In genomic region chr2:172285010-172285621, GRCh38 we compare ENCODE assay signal across 10 cellular contexts.
DNase-seq lines count a peak whose midpoint lies in the region; ATAC-seq and TF ChIP-seq lines count a peak whose summit lies in the region.
"Had no signal": no experiment of that assay in that cellular context is flagged by ENCODE, and none has a peak within 500 bp of the region (broad histone marks: within the 10 kb centered on the region; RNA-seq: fewer than 3 reads in every experiment).

No MANE protein-coding gene starts in this region.

- ATAC-seq in HG02588 (IDR thresholded peaks at IDR 0.05; ENCODE audit: unreplicated experiment) (no peak), GM21526 (IDR thresholded peaks at IDR 0.05; ENCODE audit: low FRiP score, unreplicated experiment) (no peak), GM21515 (IDR thresholded peaks at IDR 0.05; ENCODE audit: unreplicated experiment) (no peak)
- ATAC-seq: K562 had no signal

- H3K27me3 Mint-ChIP-seq in progenitor cell of endocrine pancreas, result peaks cover 7% of the 10 kb centered on the region

- CTCF ChIA-PET in AG04449 (lab: Yijun Ruan, JAX), result interaction anchor here (1.0 to 7.9 kb wide), 4 partner anchors 40 to 178 kb away, joined by 3 to 66 read pairs (median 4); no protein-coding TSS in a partner anchor

- H3K27ac ChIP-seq in HUES64 (ENCODE audit: low read depth, low read length) (peak overlapping the region; percentile 23), WERI-Rb-1 (no peak overlapping the region)

- H3K36me3 ChIP-seq in HUES64 (ENCODE audit: insufficient read depth, low read length) (no peaks in the 10 kb centered on the region), WERI-Rb-1 (no peaks in the 10 kb centered on the region)

- H3K27ac Mint-ChIP-seq in progenitor cell of endocrine pancreas, result no peak overlapping the region

- peaks cover 2% of the 10 kb centered on the region for H3K4me1 Mint-ChIP-seq in progenitor cell of endocrine pancreas (ENCODE audit: low read depth)

- H3K4me3 Mint-ChIP-seq in progenitor cell of endocrine pancreas (ENCODE audit: low read depth), result no peak overlapping the region

- 50% methylated on average over 5 of the region's 5 CpGs for WGBS in HUES64

- no peak overlapping the region for H3K9ac ChIP-seq in HUES64 (ENCODE audit: low read depth, low read length)

- H3K9me3 ChIP-seq in HUES64 (ENCODE audit: insufficient read depth, low read depth, low read length) (no peaks in the 10 kb centered on the region), WERI-Rb-1 (ENCODE audit: severe bottlenecking) (no peaks in the 10 kb centered on the region)

- POLR2A ChIA-PET in AG04449 (lab: Yijun Ruan, JAX), result no interaction called here

- H3K9me3 Mint-ChIP-seq in progenitor cell of endocrine pancreas (ENCODE audit: low read depth), result no peaks in the 10 kb centered on the region

- DNase-seq in AG04449 (ENCODE audit: low read depth, low spot score) (peak; percentile 59), WERI-Rb-1 (peak; percentile 33), kidney glomerular epithelial cell (lab: John Stamatoyannopoulos, UW) (peak; percentile 0), progenitor cell of endocrine pancreas (ENCODE audit: low spot score, unreplicated experiment) (no peak)
- DNase-seq: stimulated activated CD4-positive, alpha-beta T cell treated with anti-CD3 and anti-CD28 coated beads, Interleukin-1b, Interleukin-23, amount 100 ng/mL, for 48 hours had no signal

- no peak for TF ChIP-seq CTCF in AG04449 (IDR thresholded peaks at IDR 0.05; ENCODE audit: insufficient read depth, low read length, missing control alignments)
- no peak for TF ChIP-seq CTCF in WERI-Rb-1 (IDR thresholded peaks at IDR 0.05; ENCODE audit: low read depth, low read length)
- TF ChIP-seq CTCF in progenitor cell of endocrine pancreas (IDR thresholded peaks at IDR 0.05; ENCODE audit: unreplicated experiment), result no peak

- no peaks in the 10 kb centered on the region for H3K27me3 ChIP-seq in HUES64 (ENCODE audit: insufficient read depth, low read length)
- no peaks in the 10 kb centered on the region for H3K27me3 ChIP-seq in WERI-Rb-1 (ENCODE audit: insufficient read depth, low read depth, severe bottlenecking)

- peaks cover 27% of the 10 kb centered on the region for H3K4me1 ChIP-seq in HUES64 (ENCODE audit: insufficient read depth, low read length)

- H3K4me3 ChIP-seq in AG04449 (ENCODE audit: low read depth, low read length) (no peak overlapping the region), HUES64 (ENCODE audit: low read length) (no peak overlapping the region), WERI-Rb-1 (ENCODE audit: low read depth, low read length) (no peak overlapping the region)
- H3K4me3 ChIP-seq: K562 had no signal

- H3K36me3 Mint-ChIP-seq in progenitor cell of endocrine pancreas (ENCODE audit: insufficient read depth), result no peaks in the 10 kb centered on the region
